12 cellular contexts compared by ENCODE assay signal in the genomic region with DNA sequence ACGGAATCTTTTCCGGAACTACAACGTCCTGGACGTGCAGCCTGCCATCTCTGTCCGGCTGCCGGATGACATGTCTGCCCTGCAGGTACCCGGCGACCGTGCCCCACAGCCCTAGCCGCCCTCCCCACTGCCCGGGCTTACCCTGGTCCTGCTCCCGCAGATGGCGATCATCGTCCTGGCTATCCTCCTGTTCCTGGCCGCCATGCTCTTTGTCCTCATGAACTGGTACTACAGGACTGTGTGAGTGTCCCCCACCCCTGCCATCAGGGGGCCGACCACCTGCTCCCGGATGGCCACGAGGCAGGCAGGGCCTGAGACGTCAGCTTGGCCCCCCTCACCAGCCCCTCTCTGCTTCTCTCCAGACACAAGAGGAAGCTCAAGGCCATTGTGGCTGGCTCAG. TPM values are rescaled to one million over a fixed set of nuclear protein-coding genes. Genes with fewer than 3 reads are reported as not detected.
DNase-seq lines count a peak whose midpoint lies in the region; ATAC-seq, FAIRE-seq and TF ChIP-seq lines count a peak whose summit lies in the region.
"Had no signal": no experiment of that assay in that cellular context is flagged by ENCODE, and none has a peak within 500 bp of the region (broad histone marks: within the 10 kb centered on the region; RNA-seq: fewer than 3 reads in every experiment).

No MANE protein-coding gene starts in this region.

- no peak overlapping the region for H3K27ac Mint-ChIP-seq in endodermal cell
- H3K27ac Mint-ChIP-seq: CD8-positive, alpha-beta memory T cell; H9 had no signal

- no TSS peak for BruUV-seq in HepG2 (replicated peaks; lab: Mats Ljungman, UMichigan)

- TF ChIP-seq CTCF in HepG2 (CRISPR knock-in tag; IDR thresholded peaks at IDR 0.05) = no peak
- no peak for TF ChIP-seq CTCF in right lobe of liver (IDR thresholded peaks at IDR 0.05)
- no peak for TF ChIP-seq CTCF in endodermal cell (conservative IDR thresholded peaks at IDR 0.05)

- POLR2A ChIA-PET in HepG2 (lab: Yijun Ruan, JAX) = interaction anchor here (1.0 kb wide), 1 partner anchor 40 kb away, joined by 3 read pairs; a partner anchor contains a TSS

- H3K27ac ChIP-seq in HepG2 (ENCODE audit: extremely low read length, insufficient read depth, low read length) = no peak overlapping the region
- no peak overlapping the region for H3K27ac ChIP-seq in right lobe of liver
- peak overlapping the region; percentile 11 for H3K27ac ChIP-seq in endodermal cell (ENCODE audit: low read depth, low read length)
- H3K27ac ChIP-seq: BLaER1, GM23248 had no signal

- TF ChIP-seq EP300 in HepG2 (IDR thresholded peaks at IDR 0.05; ENCODE audit: low read depth in 2 of 2, low read length in 2 of 2) (no peak), HepG2 (CRISPR knock-in tag; IDR thresholded peaks at IDR 0.05; ENCODE audit: borderline replicate concordance) (no peak)

- no peak for FAIRE-seq in HepG2 (lab: Jason Lieb, UNC)

- H2AFZ ChIP-seq in HepG2 (ENCODE audit: low read length) = no peak overlapping the region
- H2AFZ ChIP-seq: GM23248 had no signal

- H3K36me3 Mint-ChIP-seq in endodermal cell (ENCODE audit: low read depth) = peaks cover 22% of the 10 kb centered on the region

- H3K9me3 ChIP-seq in HepG2 (ENCODE audit: low read length) (no peaks in the 10 kb centered on the region), right lobe of liver (no peaks in the 10 kb centered on the region), endodermal cell (ENCODE audit: control insufficient read depth, low read length) (no peaks in the 10 kb centered on the region)
- H3K9me3 ChIP-seq: BLaER1, Caco-2 had no signal

- DNase-seq in HepG2 (ENCODE audit: low spot score) (no peak), right lobe of liver (no peak), endodermal cell (no peak), posterior vena cava (ENCODE audit: low spot score) (peak; percentile 79), HuH-7.5 (ENCODE audit: low spot score) (no peak), NCI-H187 (lab: John Stamatoyannopoulos, UW) (no peak)
- no peak for DNase-seq in stimulated activated CD4-positive, alpha-beta T cell treated with anti-CD3 and anti-CD28 coated beads, Interleukin-4, amount 100 ng/mL, for 1 hour

- ATAC-seq in HepG2 (peak; percentile 1; the same call in 2 of the 3 replicates), right lobe of liver (no peak)

- H3K4me3 ChIP-seq in HepG2 (replicated peaks in 1 of 3; ENCODE audit: insufficient read depth in 1 of 3, low read depth in 2 of 3, low read length in 3 of 3) (no peak overlapping the region), right lobe of liver (no peak overlapping the region), endodermal cell (ENCODE audit: low read length) (no peak overlapping the region)
- H3K4me3 ChIP-seq: BLaER1, GM23248 had no signal

- in situ Hi-C loops in HepG2 (cut with HindIII; ENCODE audit: extremely low pct_ligation_motif_present, low pct_unique_long_range_greater_than_20kb) = no loop called here

- TF ChIP-seq POLR2A in HepG2 (IDR thresholded peaks at IDR 0.05; ENCODE audit: insufficient read depth in 1 of 2, low read depth in 2 of 2, low read length in 2 of 2) (no peak), right lobe of liver (IDR thresholded peaks at IDR 0.05) (no peak)

- H3K4me1 ChIP-seq in HepG2 (ENCODE audit: insufficient read depth, low read length) (peaks cover 1% of the 10 kb centered on the region; the same call in 1 of the 2 replicates), right lobe of liver (no peaks in the 10 kb centered on the region), endodermal cell (ENCODE audit: control insufficient read depth, insufficient read depth, low read length) (no peaks in the 10 kb centered on the region)
- H3K4me1 ChIP-seq: Caco-2 had no signal

- WGBS in HepG2 (ENCODE audit: low lambda C conversion rate) = 78% methylated on average over 11 of the region's 19 CpGs
- 58% methylated on average over 4 of the region's 19 CpGs for WGBS in right lobe of liver (ENCODE audit: insufficient coverage, low coverage, low lambda C conversion rate, missing lambda C conversion rate)
- WGBS in endodermal cell (ENCODE audit: insufficient coverage in 1 of 2, insufficient read length in 1 of 2), 2 experiments = 91 to 99% methylated on average over 16 to 19 of the region's 19 CpGs

- CTCF ChIA-PET in HepG2 (lab: Yijun Ruan, JAX; ENCODE audit: low intra/inter-chr PET ratio, low total read pairs) = interaction anchor here (1.2 to 1.3 kb wide), 2 partner anchors 85 to 103 kb away, joined by 3 read pairs; no protein-coding TSS in a partner anchor

- H3K9me3 Mint-ChIP-seq in endodermal cell = no peaks in the 10 kb centered on the region
- H3K9me3 Mint-ChIP-seq: CD8-positive, alpha-beta memory T cell; H9 had no signal

- H3K4me3 Mint-ChIP-seq in endodermal cell = no peak overlapping the region
- H3K4me3 Mint-ChIP-seq: CD8-positive, alpha-beta memory T cell; H9 had no signal

- no peaks in the 10 kb centered on the region for H3K79me2 ChIP-seq in HepG2 (ENCODE audit: insufficient read depth, low read length)

- H3K9ac ChIP-seq in HepG2 (ENCODE audit: insufficient read depth, low read depth, low read length) = no peak overlapping the region
- no peak overlapping the region for H3K9ac ChIP-seq in endodermal cell (ENCODE audit: extremely low read depth, low read length, poor library complexity, severe bottlenecking)
- H3K9ac ChIP-seq: BLaER1, GM23248 had no signal

- no peak for TF ChIP-seq RAD21 in HepG2 (CRISPR knock-in tag; IDR thresholded peaks at IDR 0.05)

- H3K4me2 ChIP-seq in HepG2 (ENCODE audit: low read depth, low read length) = no peak overlapping the region

- no peaks in the 10 kb centered on the region for H4K20me1 ChIP-seq in HepG2 (ENCODE audit: insufficient read depth, low read length)

- H3K36me3 ChIP-seq in HepG2 (replicated peaks in 1 of 2; ENCODE audit: control insufficient read depth in 1 of 2, insufficient read depth in 2 of 2, low read length in 2 of 2) (peaks cover 7 to 11% of the 10 kb centered on the region in 2 experiments; a peak in 4 of 5 replicates), right lobe of liver (peaks cover 0 to 12% (median 8%) of the 10 kb centered on the region in 4 donors), endodermal cell (ENCODE audit: control insufficient read depth, insufficient read depth, low read length) (peaks cover 20% of the 10 kb centered on the region)

- H3K4me1 Mint-ChIP-seq in endodermal cell = no peaks in the 10 kb centered on the region
- H3K4me1 Mint-ChIP-seq: CD8-positive, alpha-beta memory T cell had no signal

- H3K27me3 ChIP-seq in HepG2 (ENCODE audit: control insufficient read depth in 1 of 2, insufficient read depth in 2 of 2, low read length in 2 of 2) (0 out of 5 replicates have a peak, but pooled peaks cover 0 to 5% of the 10 kb centered on the region in 2 experiments), right lobe of liver (no peaks in the 10 kb centered on the region), endodermal cell (ENCODE audit: control insufficient read depth, insufficient read depth, low read length, poor library complexity, severe bottlenecking) (no peaks in the 10 kb centered on the region)
- H3K27me3 ChIP-seq: BLaER1 had no signal

- H3K27me3 Mint-ChIP-seq in endodermal cell (ENCODE audit: insufficient read depth) = peaks cover 2% of the 10 kb centered on the region

- intact Hi-C loops in HepG2 (cut with micrococcal nuclease; ENCODE audit: unreplicated experiment) (loop anchor here (5.0 kb wide), 1 partner anchor 39 kb away; a partner anchor contains a TSS), right lobe of liver (cut with DNase I) (loop anchor here (10.0 kb wide), 4 partner anchors 83 to 507 kb away; a partner anchor contains a TSS), posterior vena cava (cut with DNase I) (loop anchor here in 1 of 2 donors (5.0 to 10.0 kb wide), 2 partner anchors 414 to 497 kb away; a partner anchor contains a TSS)

RNA-seq across cellular contexts. Expression of a gene that starts 38.0 kb away (rescaled TPM):
- total RNA-seq in HepG2 (2016; rRNA removed; fragmentation: Illumina TruSeq; extraction: Trizol) = 0.36 and 0.44 TPM in 2 replicates
- total RNA-seq in HepG2 (2016; cell fraction: cytosol; rRNA removed; fragmentation: Illumina TruSeq; extraction: Trizol; ENCODE audit: low read depth) = 0.26 TPM in 1 of 2 replicates, not detected in the other
- total RNA-seq in HepG2 (2016; cell fraction: insoluble cytoplasmic fraction; rRNA removed; fragmentation: Illumina TruSeq; extraction: Trizol) = 0.41 TPM in 1 of 2 replicates, not detected in the other
- 0.14 TPM in 1 of 2 replicates, not detected in the other for total RNA-seq in HepG2 (2016; cell fraction: membrane; rRNA removed; fragmentation: Illumina TruSeq; extraction: Trizol)
- total RNA-seq in HepG2 (2016; cell fraction: nucleus; rRNA removed; fragmentation: Illumina TruSeq; extraction: Trizol) = 0.16 and 0.19 TPM in 2 replicates
- polyA plus RNA-seq in HepG2 (2011; rRNA removed) = 3.2 and 3.8 TPM in 2 replicates
- 2.2 and 3.9 TPM in 2 replicates for polyA plus RNA-seq in HepG2 (2011; cell fraction: cytosol; rRNA removed)
- polyA plus RNA-seq in HepG2 (2011; cell fraction: nucleus; rRNA removed) = 2.1 and 3.3 TPM in 2 replicates
- polyA plus RNA-seq in HepG2 (2012) = 0.35 and 0.81 TPM in 2 replicates
- 0.18 and 0.35 TPM in 2 replicates for polyA plus RNA-seq in HepG2 (2016; cell fraction: cytosol; fragmentation: Illumina TruSeq; extraction: Trizol; ENCODE audit: low read depth)
- polyA plus RNA-seq in HepG2 (2016; cell fraction: insoluble cytoplasmic fraction; fragmentation: Illumina TruSeq; extraction: Trizol; ENCODE audit: low read depth) = 0.23 TPM in 1 of 2 replicates, not detected in the other
- 0.14 and 0.38 TPM in 2 replicates for polyA plus RNA-seq in HepG2 (2016; cell fraction: membrane; fragmentation: Illumina TruSeq; extraction: Trizol; ENCODE audit: low read depth)
- 0.32 and 1.1 TPM in 2 replicates for polyA plus RNA-seq in HepG2 (2016; cell fraction: nucleus; fragmentation: Illumina TruSeq; extraction: Trizol; ENCODE audit: insufficient read depth, low read depth)
- polyA minus RNA-seq in HepG2 (2011; rRNA and poly(A)+ RNA removed; ENCODE audit: low replicate concordance) = 4.6 and 6.5 TPM in 2 replicates
- polyA minus RNA-seq in HepG2 (2011; cell fraction: cytosol; rRNA and poly(A)+ RNA removed) = 3.0 and 4.5 TPM in 2 replicates
- polyA minus RNA-seq in HepG2 (2011; cell fraction: nucleus; rRNA and poly(A)+ RNA removed) = 1.9 and 2.3 TPM in 2 replicates
- total RNA-seq in right lobe of liver = 10 to 100 TPM in 3 of 6 experiments, 1 to 10 TPM in 3; 6.1 to 17.1 (median 10.1) TPM
- total RNA-seq in endodermal cell = under 1 TPM; 0.07 to 0.68 TPM
- 0.61 TPM for polyA plus RNA-seq in endodermal cell (2013, experiment 1 of 2)
- polyA plus RNA-seq in endodermal cell (2013, experiment 2 of 2) = 0.12 TPM
- total RNA-seq in posterior vena cava = 100 to 1,000 TPM; 126 to 135 TPM

RNA-seq across cellular contexts. Expression of a gene that starts 39.7 kb away (rescaled TPM):
- total RNA-seq in HepG2 (2016; rRNA removed; fragmentation: Illumina TruSeq; extraction: Trizol) (148 and 323 TPM in 2 replicates), right lobe of liver (100 to 1,000 TPM; 520 to 743 (median 570) TPM), endodermal cell (100 to 1,000 TPM; 456 to 549 TPM), posterior vena cava (1,000 to 10,000 TPM in 1 of 2 donors, 100 to 1,000 TPM in 1; 787 to 1,159 TPM)
- total RNA-seq in HepG2 (2016; cell fraction: cytosol; rRNA removed; fragmentation: Illumina TruSeq; extraction: Trizol; ENCODE audit: low read depth) = 16.4 and 17.5 TPM in 2 replicates
- total RNA-seq in HepG2 (2016; cell fraction: insoluble cytoplasmic fraction; rRNA removed; fragmentation: Illumina TruSeq; extraction: Trizol) = 130 and 339 TPM in 2 replicates
- 41.6 and 42.4 TPM in 2 replicates for total RNA-seq in HepG2 (2016; cell fraction: membrane; rRNA removed; fragmentation: Illumina TruSeq; extraction: Trizol)
- 278 and 332 TPM in 2 replicates for total RNA-seq in HepG2 (2016; cell fraction: nucleus; rRNA removed; fragmentation: Illumina TruSeq; extraction: Trizol)
- polyA plus RNA-seq in HepG2 (2011; rRNA removed) = 643 and 779 TPM in 2 replicates
- polyA plus RNA-seq in HepG2 (2011; cell fraction: cytosol; rRNA removed) = 776 and 886 TPM in 2 replicates
- polyA plus RNA-seq in HepG2 (2011; cell fraction: nucleus; rRNA removed) = 356 and 433 TPM in 2 replicates
- 412 and 503 TPM in 2 replicates for polyA plus RNA-seq in HepG2 (2012)
- polyA plus RNA-seq in HepG2 (2016; cell fraction: cytosol; fragmentation: Illumina TruSeq; extraction: Trizol; ENCODE audit: low read depth) = 14.6 and 15.4 TPM in 2 replicates
- 111 and 126 TPM in 2 replicates for polyA plus RNA-seq in HepG2 (2016; cell fraction: insoluble cytoplasmic fraction; fragmentation: Illumina TruSeq; extraction: Trizol; ENCODE audit: low read depth)
- 26.4 and 27.8 TPM in 2 replicates for polyA plus RNA-seq in HepG2 (2016; cell fraction: membrane; fragmentation: Illumina TruSeq; extraction: Trizol; ENCODE audit: low read depth)
- polyA plus RNA-seq in HepG2 (2016; cell fraction: nucleus; fragmentation: Illumina TruSeq; extraction: Trizol; ENCODE audit: insufficient read depth, low read depth) = 383 and 387 TPM in 2 replicates
- 387 and 527 TPM in 2 replicates for polyA minus RNA-seq in HepG2 (2011; rRNA and poly(A)+ RNA removed; ENCODE audit: low replicate concordance)
- polyA minus RNA-seq in HepG2 (2011; cell fraction: cytosol; rRNA and poly(A)+ RNA removed) = 256 and 356 TPM in 2 replicates
- 143 and 184 TPM in 2 replicates for polyA minus RNA-seq in HepG2 (2011; cell fraction: nucleus; rRNA and poly(A)+ RNA removed)
- 500 TPM for polyA plus RNA-seq in endodermal cell (2013, experiment 1 of 2)
- polyA plus RNA-seq in endodermal cell (2013, experiment 2 of 2) = 448 TPM

Comparison
In these comparisons a context has a peak if more than half of its experiments do, and no peak if none do; other contexts are left out.
1. RNA of a gene that starts 38.0 kb away (total RNA-seq): 126 to 135 TPM in posterior vena cava; 6.1 to 17.1 TPM in right lobe of liver, 0.07 to 0.68 TPM in endodermal cell and 0.14 to 0.44 TPM in HepG2; every median in the first group is over 4 times any median in the second.